8 cellular contexts compared by ENCODE assay signal in the genomic region with DNA sequence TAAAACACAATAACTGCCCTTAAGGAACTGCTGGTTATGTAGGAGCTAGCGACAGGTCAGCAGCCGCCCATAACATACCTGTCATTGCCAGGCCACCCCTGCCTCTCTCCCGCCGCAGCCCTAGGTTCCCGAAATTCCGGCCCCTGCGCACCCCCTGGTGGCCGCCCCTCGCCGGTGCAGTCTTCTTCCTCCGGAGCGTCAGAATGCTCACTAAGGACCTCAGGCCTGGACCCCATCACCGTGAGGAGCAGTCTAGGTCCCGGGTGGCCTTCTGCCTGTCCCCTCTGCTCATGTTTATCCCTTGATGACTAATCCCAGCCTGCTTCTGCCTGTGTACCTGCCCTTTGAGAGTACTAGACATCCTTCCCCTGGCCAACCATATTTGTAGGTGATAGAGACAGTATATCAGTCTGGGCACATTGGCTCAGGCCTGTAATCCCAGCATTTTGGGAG.
A peak's percentile ranks its signal among the peaks of the same experiment; 100 is the strongest.
DNase-seq lines count a peak whose midpoint lies in the region; ATAC-seq and TF ChIP-seq lines count a peak whose summit lies in the region.

No MANE protein-coding gene starts in this region.

- CTCF ChIA-PET in AG04450 (lab: Charles Lee): interaction anchor here (0.7 to 3.2 kb wide), 26 partner anchors 9 to 812 kb away, joined by 3 to 45 read pairs (median 4); no protein-coding TSS in a partner anchor

- H3K9me3 ChIP-seq in AG04450 (ENCODE audit: control insufficient read depth, insufficient read depth, low read length): no peaks in the 10 kb centered on the region

- no peak overlapping the region for H3K27ac ChIP-seq in AG04450 (ENCODE audit: low read depth, low read length)

- H3K27me3 ChIP-seq in AG04450 (ENCODE audit: control insufficient read depth, insufficient read depth, low read length): peaks cover 36% of the 10 kb centered on the region

- H3K27me3 Mint-ChIP-seq in chondrocyte (ENCODE audit: low read depth) (peaks cover 8% of the 10 kb centered on the region), memory B cell (no peaks in the 10 kb centered on the region)

- POLR2A ChIA-PET in AG04450 (lab: Yijun Ruan, JAX): no interaction called here

- H3K36me3 Mint-ChIP-seq in chondrocyte (ENCODE audit: low read depth) (no peaks in the 10 kb centered on the region), memory B cell (no peaks in the 10 kb centered on the region)

- peaks cover 35% of the 10 kb centered on the region for H3K4me1 Mint-ChIP-seq in chondrocyte (ENCODE audit: low read depth)
- peaks cover 3% of the 10 kb centered on the region for H3K4me1 Mint-ChIP-seq in memory B cell

- DNase-seq in AG04450 (ENCODE audit: low read depth, low spot score) (no peak), NCI-H2196 (lab: John Stamatoyannopoulos, UW; ENCODE audit: unreplicated experiment) (peak; percentile 50), chondrocyte (ENCODE audit: low spot score) (no peak), memory B cell (ENCODE audit: low spot score in 2 of 2) (peak; percentile 87 to 95)
- peak; percentile 77 to 82 for DNase-seq in activated CD4-positive, alpha-beta T cell treated with anti-CD3 and anti-CD28 coated beads for 24 hours (ENCODE audit: low read depth in 2 of 2)
- DNase-seq in stimulated activated CD8-positive, alpha-beta memory T cell treated with anti-CD3 and anti-CD28 coated beads, Interleukin-15, amount 100 ng/mL, for 1 hour (ENCODE audit: low read depth): peak; percentile 69

- H3K4me3 ChIP-seq in AG04450 (ENCODE audit: low read depth, low read length): 0 out of 2 replicates have a peak overlapping the region, but pooled peaks have one; percentile 10

- H3K9me3 Mint-ChIP-seq in chondrocyte (ENCODE audit: low read depth) (no peaks in the 10 kb centered on the region), memory B cell (no peaks in the 10 kb centered on the region)

- H3K4me3 Mint-ChIP-seq in chondrocyte (ENCODE audit: unreplicated experiment) (no peak overlapping the region), memory B cell (peak overlapping the region; percentile 44)

- ATAC-seq in GM18519 (IDR thresholded peaks at IDR 0.05; ENCODE audit: low FRiP score, unreplicated experiment) (peak; percentile 57), HG02973 (IDR thresholded peaks at IDR 0.05; ENCODE audit: unreplicated experiment) (peak; percentile 86), memory B cell (ENCODE audit: low read depth) (peak; percentile 98)

- TF ChIP-seq CTCF in AG04450 (IDR thresholded peaks at IDR 0.05; ENCODE audit: low read depth, low read length) (peak; percentile 92), chondrocyte (IDR thresholded peaks at IDR 0.05) (peak; percentile 98)

- H3K27ac Mint-ChIP-seq in chondrocyte (ENCODE audit: unreplicated experiment) (peak overlapping the region; percentile 57), memory B cell (no peak overlapping the region)

Comparison
In these comparisons a context has a peak if more than half of its experiments do, and no peak if none do; other contexts are left out.
1. DNase-seq: peak in NCI-H2196 (single experiment), activated CD4-positive, alpha-beta T cell treated with anti-CD3 and anti-CD28 coated beads for 24 hours (2 of 2), memory B cell (2 of 2) and stimulated activated CD8-positive, alpha-beta memory T cell treated with anti-CD3 and anti-CD28 coated beads, Interleukin-15, amount 100 ng/mL, for 1 hour (single experiment); none in AG04450 (single experiment) and chondrocyte (single experiment).
2. Peak in every context shown above with its lines, with median percentiles within 50 percentile points of each other: ATAC-seq.